ENCODE assay signal across 18 cellular contexts in genomic region chr18:73893879-73894278, GRCh38.
DNase-seq lines count a peak whose midpoint lies in the region.
"Had no signal": no experiment of that assay in that cellular context is flagged by ENCODE, and none has a peak within 500 bp of the region (broad histone marks: within the 10 kb centered on the region; RNA-seq: fewer than 3 reads in every experiment).

No MANE protein-coding gene starts in this region.

- H3K27ac ChIP-seq in epithelial cell of prostate = peak overlapping the region; percentile 34
- H3K27ac ChIP-seq: 22Rv1, GM23248 had no signal

- DNase-seq in DMS53 (lab: John Stamatoyannopoulos, UW) (peak; percentile 37), DMS53 treated with DMSO at 0.1 percent for 48 hours (lab: John Stamatoyannopoulos, UW; ENCODE audit: unreplicated experiment) (no peak), epithelial cell of prostate (ENCODE audit: low read depth, low spot score) (peak; percentile 43), NK-92 (lab: John Stamatoyannopoulos, UW; ENCODE audit: unreplicated experiment) (no peak), inferior parietal cortex (ENCODE audit: extremely low spot score) (no peak), NCI-H2107 treated with DMSO at 0.1 percent for 48 hours (lab: John Stamatoyannopoulos, UW; ENCODE audit: unreplicated experiment) (no peak)
- DNase-seq in stimulated activated CD4-positive, alpha-beta T cell treated with anti-CD3 and anti-CD28 coated beads, Interleukin-1b, Interleukin-23, amount 100 ng/mL, for 48 hours = peak; percentile 15
- DNase-seq in stimulated activated CD4-positive, alpha-beta T cell treated with anti-CD3 and anti-CD28 coated beads, Interleukin-4, amount 100 ng/mL, for 1 hour = no peak
- DNase-seq: CD4-positive, alpha-beta memory T cell; DMS79 treated with DMSO at 0.1 percent for 48 hours; GDM1; GM23248; MV-4-11; NCI-H1417; NCI-H187 treated with DMSO at 0.1 percent for 48 hours; NCI-H2171 treated with DMSO at 0.1 percent for 48 hours; NCI-H446 treated with DMSO at 0.1 percent for 48 hours had no signal

Comparison
In these comparisons a context has a peak if more than half of its experiments do, and no peak if none do; other contexts are left out.
1. DNase-seq: peak in DMS53 (single experiment), stimulated activated CD4-positive, alpha-beta T cell treated with anti-CD3 and anti-CD28 coated beads, Interleukin-1b, Interleukin-23, amount 100 ng/mL, for 48 hours (single experiment) and epithelial cell of prostate (single experiment); none in DMS53 treated with DMSO at 0.1 percent for 48 hours (single experiment), stimulated activated CD4-positive, alpha-beta T cell treated with anti-CD3 and anti-CD28 coated beads, Interleukin-4, amount 100 ng/mL, for 1 hour (single experiment), NK-92 (single experiment), inferior parietal cortex (single experiment) and NCI-H2107 treated with DMSO at 0.1 percent for 48 hours (single experiment).